ENCODE assay signal across 8 cellular contexts in genomic region chr17:81515530-81516041, GRCh38. TPM values are rescaled to one million over a fixed set of nuclear protein-coding genes. Genes with fewer than 3 reads are reported as not detected.
A peak's percentile ranks its signal among the peaks of the same experiment; 100 is the strongest.
DNase-seq lines count a peak whose midpoint lies in the region; ATAC-seq, FAIRE-seq and TF ChIP-seq lines count a peak whose summit lies in the region.

No MANE protein-coding gene starts in this region.

- peaks cover 72% of the 10 kb centered on the region for H4K20me1 ChIP-seq in smooth muscle cell (ENCODE audit: low read depth)

- H3K36me3 Mint-ChIP-seq in HFFc6 (ENCODE audit: low read depth) = peaks cover 24% of the 10 kb centered on the region
- H3K36me3 Mint-ChIP-seq in activated naive CD8-positive, alpha-beta T cell treated with anti-CD3 and anti-CD28 coated beads, Interleukin-2, amount 50 U/mL, for 24 hours (ENCODE audit: low read depth) = peaks cover 17% of the 10 kb centered on the region

- H3K27ac Mint-ChIP-seq in HFFc6 = peak overlapping the region; percentile 83
- peak overlapping the region; percentile 81 for H3K27ac Mint-ChIP-seq in activated naive CD8-positive, alpha-beta T cell treated with anti-CD3 and anti-CD28 coated beads, Interleukin-2, amount 50 U/mL, for 24 hours

- H3K4me1 ChIP-seq in iPS-18a (ENCODE audit: control insufficient read depth, low read depth, low read length) (peaks cover 4% of the 10 kb centered on the region), smooth muscle cell (ENCODE audit: low read depth) (peaks cover 41% of the 10 kb centered on the region)

- H3K27me3 ChIP-seq in iPS-18a (ENCODE audit: control insufficient read depth, insufficient read depth, low read length) (peaks cover 34% of the 10 kb centered on the region), smooth muscle cell (ENCODE audit: low read depth) (no peaks in the 10 kb centered on the region)

- WGBS in smooth muscle cell (ENCODE audit: low lambda C conversion rate) = 55% methylated on average over 19 of the region's 19 CpGs

- no peak overlapping the region for H3K27ac ChIP-seq in iPS-18a (ENCODE audit: low read length)
- peak overlapping the region; percentile 92 for H3K27ac ChIP-seq in smooth muscle cell (ENCODE audit: low read depth)

- peak overlapping the region; percentile 85 for H3K4me3 ChIP-seq in iPS-18a (ENCODE audit: low read length)
- peak overlapping the region; percentile 61 for H3K4me3 ChIP-seq in smooth muscle cell

- no peaks in the 10 kb centered on the region for H3K9me3 ChIP-seq in iPS-18a (ENCODE audit: control insufficient read depth, low read depth, low read length)
- H3K9me3 ChIP-seq in smooth muscle cell (replicated peaks; ENCODE audit: low read depth) = no peaks in the 10 kb centered on the region

- DNase-seq in HFFc6 (no peak), smooth muscle cell (lab: John Stamatoyannopoulos, UW; ENCODE audit: unreplicated experiment) (no peak), mesenteric fat pad (ENCODE audit: low spot score) (no peak), HTR-8/SVneo (ENCODE audit: insufficient read length, low spot score) (no peak), SW 1271 (lab: John Stamatoyannopoulos, UW) (no peak)
- no peak for DNase-seq in activated naive CD8-positive, alpha-beta T cell treated with anti-CD3 and anti-CD28 coated beads, Interleukin-2, amount 50 U/mL, for 24 hours

- no peak for FAIRE-seq in HTR-8/SVneo (lab: Jason Lieb, UNC)

- peaks cover 17% of the 10 kb centered on the region for H3K9me3 Mint-ChIP-seq in HFFc6
- no peaks in the 10 kb centered on the region for H3K9me3 Mint-ChIP-seq in activated naive CD8-positive, alpha-beta T cell treated with anti-CD3 and anti-CD28 coated beads, Interleukin-2, amount 50 U/mL, for 24 hours

- no peak overlapping the region for H2AFZ ChIP-seq in smooth muscle cell (ENCODE audit: low read depth)

- H3K79me2 ChIP-seq in smooth muscle cell (ENCODE audit: low read depth) = peaks cover 50% of the 10 kb centered on the region

- no peak for TF ChIP-seq CTCF in HFFc6 (IDR thresholded peaks at IDR 0.05)
- TF ChIP-seq CTCF in smooth muscle cell (IDR thresholded peaks at IDR 0.05; ENCODE audit: borderline replicate concordance, insufficient read depth, poor library complexity, severe bottlenecking) = no peak

- peaks cover 17% of the 10 kb centered on the region for H3K4me1 Mint-ChIP-seq in HFFc6 (ENCODE audit: low read depth)
- peaks cover 35% of the 10 kb centered on the region for H3K4me1 Mint-ChIP-seq in activated naive CD8-positive, alpha-beta T cell treated with anti-CD3 and anti-CD28 coated beads, Interleukin-2, amount 50 U/mL, for 24 hours

- peaks cover 17% of the 10 kb centered on the region for H3K27me3 Mint-ChIP-seq in HFFc6 (ENCODE audit: insufficient read depth)
- H3K27me3 Mint-ChIP-seq in activated naive CD8-positive, alpha-beta T cell treated with anti-CD3 and anti-CD28 coated beads, Interleukin-2, amount 50 U/mL, for 24 hours = peaks cover 2% of the 10 kb centered on the region

- peak overlapping the region; percentile 80 for H3K9ac ChIP-seq in iPS-18a (ENCODE audit: low read length)
- no peak overlapping the region for H3K9ac ChIP-seq in smooth muscle cell (ENCODE audit: low read depth)

- peaks cover 45% of the 10 kb centered on the region for H3F3A ChIP-seq in smooth muscle cell (ENCODE audit: low read depth)

- H3K4me3 Mint-ChIP-seq in HFFc6 = peak overlapping the region; percentile 92
- peak overlapping the region; percentile 89 for H3K4me3 Mint-ChIP-seq in activated naive CD8-positive, alpha-beta T cell treated with anti-CD3 and anti-CD28 coated beads, Interleukin-2, amount 50 U/mL, for 24 hours

- H3K36me3 ChIP-seq in iPS-18a (ENCODE audit: control insufficient read depth, low read depth, low read length) (peaks cover 13% of the 10 kb centered on the region), smooth muscle cell (ENCODE audit: low read depth) (no peaks in the 10 kb centered on the region)

- ATAC-seq in activated naive CD8-positive, alpha-beta T cell treated with anti-CD3 and anti-CD28 coated beads, Interleukin-2, amount 50 U/mL, for 24 hours = no peak
- ATAC-seq in HG03045 (IDR thresholded peaks at IDR 0.05; ENCODE audit: unreplicated experiment) = no peak

- peak overlapping the region; percentile 99 for H3K4me2 ChIP-seq in smooth muscle cell

RNA-seq across cellular contexts. Expression of gene ACTG1, which starts 3.0 kb away (rescaled TPM):
- total RNA-seq in HFFc6 (2021; fragmentation: NEBNext Ultra II Directional; extraction: Animal tissue kit (Norgen Biotek cat#: 25700)) = over 10,000 TPM in 3 of 6 experiments, 1,000 to 10,000 TPM in 3; 7,891 to 11,135 (median 9,908) TPM
- total RNA-seq in smooth muscle cell = 6,157 and 6,793 TPM in 2 replicates
- 5,089 and 5,332 TPM in 2 replicates for polyA plus RNA-seq in smooth muscle cell
- total RNA-seq in mesenteric fat pad = 1,641 TPM

RNA-seq across cellular contexts. Expression of gene FSCN2, which starts 12.6 kb away (rescaled TPM):
- 1 to 10 TPM in 3 of 6 experiments, under 1 TPM in 3; 0.71 to 1.4 (median 0.99) TPM for total RNA-seq in HFFc6 (2021; fragmentation: NEBNext Ultra II Directional; extraction: Animal tissue kit (Norgen Biotek cat#: 25700))
- total RNA-seq in smooth muscle cell (0.63 and 2.2 TPM in 2 replicates), mesenteric fat pad (0.39 TPM)
- polyA plus RNA-seq in smooth muscle cell = 0.56 and 0.72 TPM in 2 replicates

RNA-seq across cellular contexts. Expression of gene FAAP100, which starts 36.6 kb away (rescaled TPM):
- 10 to 100 TPM; 21.9 to 27.7 (median 23.9) TPM for total RNA-seq in HFFc6 (2021; fragmentation: NEBNext Ultra II Directional; extraction: Animal tissue kit (Norgen Biotek cat#: 25700))
- total RNA-seq in smooth muscle cell (17.9 and 19.4 TPM in 2 replicates), mesenteric fat pad (25.5 TPM)
- polyA plus RNA-seq in smooth muscle cell = 25.4 and 28.5 TPM in 2 replicates
